Comparison of ENCODE assay signal across 16 cellular contexts in the genomic region with DNA sequence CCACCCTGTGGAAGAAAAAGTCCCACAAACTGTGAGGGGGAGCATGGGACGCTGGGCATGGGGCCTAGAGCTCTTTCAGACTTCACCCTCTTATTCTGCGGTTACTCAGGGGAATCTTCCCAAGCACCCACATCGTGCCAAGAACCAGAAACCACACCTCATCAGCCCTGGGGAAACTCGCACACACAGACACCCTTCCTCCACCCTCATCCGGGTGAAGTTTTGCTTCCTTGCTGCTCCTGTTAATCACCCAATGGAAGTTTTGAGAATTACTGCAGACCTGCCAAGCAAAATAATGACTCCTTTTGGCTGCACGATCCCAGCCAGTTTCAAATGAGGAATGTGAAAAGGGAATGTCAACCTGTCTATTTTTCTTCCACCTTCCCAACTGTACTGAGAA. TPM values are rescaled to one million over a fixed set of nuclear protein-coding genes. Genes with fewer than 3 reads are reported as not detected.
DNase-seq lines count a peak whose midpoint lies in the region; ATAC-seq and TF ChIP-seq lines count a peak whose summit lies in the region.
"Had no signal": no experiment of that assay in that cellular context is flagged by ENCODE, and none has a peak within 500 bp of the region (broad histone marks: within the 10 kb centered on the region; RNA-seq: fewer than 3 reads in every experiment).

No MANE protein-coding gene starts in this region.

- TF ChIP-seq EP300 in sigmoid colon (IDR thresholded peaks at IDR 0.05): no peak

- peak overlapping the region; percentile 55 to 91 (median 74) for H3K27ac ChIP-seq in sigmoid colon

- no peak for ATAC-seq in HG03045 (IDR thresholded peaks at IDR 0.05; ENCODE audit: unreplicated experiment)
- no peak for ATAC-seq in GM21825 (IDR thresholded peaks at IDR 0.05; ENCODE audit: unreplicated experiment)
- ATAC-seq: stimulated activated naive CD8-positive, alpha-beta T cell treated with anti-CD3 and anti-CD28 coated beads, Interleukin-15, amount 100 ng/mL, for 72 hours; T-helper 17 cell had no signal

- peak; percentile 66 for DNase-seq in EL
- DNase-seq in astrocyte of the hippocampus (ENCODE audit: low read depth, low spot score): peak; percentile 92
- peak; percentile 22 for DNase-seq in fibroblast of the conjunctiva (ENCODE audit: low read depth)
- DNase-seq in sigmoid colon: peak; percentile 78
- DNase-seq in GM10266 (ENCODE audit: extremely low spot score): no peak
- no peak for DNase-seq in NCI-H2196 (lab: John Stamatoyannopoulos, UW; ENCODE audit: unreplicated experiment)
- DNase-seq: activated CD4-positive, alpha-beta T cell treated with anti-CD3 and anti-CD28 coated beads, Interleukin-2, amount 50 U/mL, for 48 hours; activated gamma-delta T cell treated with Interleukin-2 at 50 U/mL for 16 hours; NCI-H1048; NCI-H345; posterior cingulate gyrus; stimulated activated CD4-positive, alpha-beta T cell treated with anti-CD3 and anti-CD28 coated beads, Interleukin-4, amount 100 ng/mL, for 1 hour; stimulated activated naive CD8-positive, alpha-beta T cell treated with anti-CD3 and anti-CD28 coated beads, Interleukin-15, amount 100 ng/mL, for 72 hours; T-helper 17 cell had no signal

- H3K36me3 ChIP-seq in sigmoid colon: peaks cover 34 to 100% (median 66%) of the 10 kb centered on the region in 4 donors

- H3K4me3 ChIP-seq in sigmoid colon: no peak overlapping the region

- H3K27me3 ChIP-seq in sigmoid colon: no peaks in the 10 kb centered on the region

- H3K9me3 ChIP-seq in sigmoid colon: no peaks in the 10 kb centered on the region

- no peak for TF ChIP-seq CTCF in sigmoid colon (IDR thresholded peaks at IDR 0.05)
- no peak for TF ChIP-seq CTCF in GM10266 (IDR thresholded peaks at IDR 0.05; ENCODE audit: control insufficient read depth, insufficient read depth, low read depth, missing control alignments)

- H3K4me1 ChIP-seq in sigmoid colon: peaks cover 0 to 66% (median 58%) of the 10 kb centered on the region in 4 donors

- 75 to 84% methylated on average over 6 of the region's 6 CpGs for WGBS in sigmoid colon, 2 donors

- no peak for TF ChIP-seq POLR2A in sigmoid colon (IDR thresholded peaks at IDR 0.05)

- intact Hi-C loops in sigmoid colon (cut with DNase I): no loop called here

RNA-seq across cellular contexts. Expression of a gene that starts 59.0 kb away (rescaled TPM):
- 100 to 1,000 TPM; 233 to 715 (median 381) TPM for total RNA-seq in sigmoid colon
- 10 to 100 TPM in 1 of 3 donors, 1 to 10 TPM in 2; 2.8 to 66.9 (median 9.0) TPM for polyA plus RNA-seq in sigmoid colon

Comparison
In these comparisons a context has a peak if more than half of its experiments do, and no peak if none do; other contexts are left out.
1. DNase-seq: peak in EL (single experiment), astrocyte of the hippocampus (single experiment), fibroblast of the conjunctiva (single experiment) and sigmoid colon (single experiment); none in GM10266 (single experiment) and NCI-H2196 (single experiment).